Comparison of ENCODE assay signal across 1 cellular context in genomic region chr2:96685592-96686459, GRCh38.
TF ChIP-seq lines count a peak whose summit lies in the region.

No MANE protein-coding gene starts in this region.

TF ChIP-seq in HepG2, 621 proteins besides CTCF, POLR2A, EP300 and RAD21 (continued from another document and continues in another):
- TF ChIP-seq ZNF691 (CRISPR knock-in tag; IDR thresholded peaks at IDR 0.05; ENCODE audit: borderline replicate concordance, low read depth) = peak; percentile 44; the same call in 1 of the 2 replicates
- TF ChIP-seq ZIK1 (CRISPR knock-in tag; IDR thresholded peaks at IDR 0.05; ENCODE audit: borderline replicate concordance, low read depth) = no peak
- no peak for TF ChIP-seq THAP8 (CRISPR knock-in tag; IDR thresholded peaks at IDR 0.05; ENCODE audit: borderline replicate concordance)
- TF ChIP-seq ZNF776 (CRISPR knock-in tag; IDR thresholded peaks at IDR 0.05) = 0 out of 2 replicates have a peak, but pooled peaks have one; percentile 33
- TF ChIP-seq ZMAT5 (CRISPR knock-in tag; IDR thresholded peaks at IDR 0.05; ENCODE audit: borderline replicate concordance, low read depth) = no peak
- no peak for TF ChIP-seq PRMT3 (CRISPR knock-in tag; IDR thresholded peaks at IDR 0.05; ENCODE audit: borderline replicate concordance, low read depth)
- no peak for TF ChIP-seq ZKSCAN5 (CRISPR knock-in tag; IDR thresholded peaks at IDR 0.05)
- no peak for TF ChIP-seq ZNF790 (CRISPR knock-in tag; IDR thresholded peaks at IDR 0.05; ENCODE audit: borderline replicate concordance)
- TF ChIP-seq NCOR1 (IDR thresholded peaks at IDR 0.05; ENCODE audit: borderline replicate concordance, low read length) = peak; percentile 42; the same call in 1 of the 2 replicates
- TF ChIP-seq POGK (CRISPR knock-in tag; conservative IDR thresholded peaks at IDR 0.05) = no peak
- no peak for TF ChIP-seq ZNF879 (CRISPR knock-in tag; IDR thresholded peaks at IDR 0.05)
- TF ChIP-seq IRF1 (CRISPR knock-in tag; IDR thresholded peaks at IDR 0.05; ENCODE audit: low read depth) = no peak
- TF ChIP-seq ZMYM3 (CRISPR knock-in tag; IDR thresholded peaks at IDR 0.05) = peak; percentile 82
- TF ChIP-seq ZNF788 (CRISPR knock-in tag; IDR thresholded peaks at IDR 0.05; ENCODE audit: borderline replicate concordance) = peak; percentile 74; the same call in 1 of the 2 replicates
- no peak for TF ChIP-seq FOSL1 (CRISPR knock-in tag; IDR thresholded peaks at IDR 0.05; ENCODE audit: borderline replicate concordance)
- no peak for TF ChIP-seq ZNF367 (CRISPR knock-in tag; IDR thresholded peaks at IDR 0.05; ENCODE audit: borderline replicate concordance)
- TF ChIP-seq ZNF772 (CRISPR knock-in tag; IDR thresholded peaks at IDR 0.05) = no peak; the same call in 1 of the 2 replicates
- TF ChIP-seq GPBP1L1 (CRISPR knock-in tag; IDR thresholded peaks at IDR 0.05) = no peak
- TF ChIP-seq ZFP36 (IDR thresholded peaks at IDR 0.05; ENCODE audit: borderline replicate concordance, low read depth, low read length, partially characterized antibody) = no peak
- TF ChIP-seq IKZF4 (CRISPR knock-in tag; IDR thresholded peaks at IDR 0.05; ENCODE audit: borderline replicate concordance, low read depth, not compliant biosample characterization) = no peak
- peak; percentile 85 for TF ChIP-seq ZNF572 (CRISPR knock-in tag; IDR thresholded peaks at IDR 0.05)
- no peak for TF ChIP-seq ZNF674 (CRISPR knock-in tag; IDR thresholded peaks at IDR 0.05; ENCODE audit: low read depth)
- TF ChIP-seq NR2F1 (CRISPR knock-in tag; IDR thresholded peaks at IDR 0.05) = peak; percentile 52 to 65
- peak; percentile 67; the same call in 1 of the 2 replicates for TF ChIP-seq ZNF468 (CRISPR knock-in tag; IDR thresholded peaks at IDR 0.05)
- TF ChIP-seq ZNF101 (CRISPR knock-in tag; IDR thresholded peaks at IDR 0.05; ENCODE audit: borderline replicate concordance, low read depth) = no peak
- TF ChIP-seq MLXIP (CRISPR knock-in tag; IDR thresholded peaks at IDR 0.05; ENCODE audit: borderline replicate concordance) = no peak
- TF ChIP-seq ZNF354B (CRISPR knock-in tag; IDR thresholded peaks at IDR 0.05) = no peak
- TF ChIP-seq RFXAP (CRISPR knock-in tag; IDR thresholded peaks at IDR 0.05; ENCODE audit: borderline replicate concordance) = peak; percentile 67; the same call in 1 of the 2 replicates
- TF ChIP-seq ZNF543 (CRISPR knock-in tag; IDR thresholded peaks at IDR 0.05) = no peak; the same call in 1 of the 2 replicates
- no peak for TF ChIP-seq ZNF709 (CRISPR knock-in tag; IDR thresholded peaks at IDR 0.05)
- TF ChIP-seq ZNF446 (CRISPR knock-in tag; IDR thresholded peaks at IDR 0.05) = no peak
- TF ChIP-seq ZZZ3 (CRISPR knock-in tag; IDR thresholded peaks at IDR 0.05; ENCODE audit: borderline replicate concordance) = no peak
- no peak for TF ChIP-seq ZNF800 (CRISPR knock-in tag; IDR thresholded peaks at IDR 0.05)
- no peak for TF ChIP-seq SNAPC2 (CRISPR knock-in tag; IDR thresholded peaks at IDR 0.05)
- TF ChIP-seq FIP1L1 (IDR thresholded peaks at IDR 0.05; ENCODE audit: borderline replicate concordance, insufficient read depth, low read depth, low read length) = no peak
- TF ChIP-seq ASH2L (IDR thresholded peaks at IDR 0.05; ENCODE audit: insufficient read length, low read depth, low read length) = peak; percentile 71
- no peak for TF ChIP-seq ZKSCAN1 (IDR thresholded peaks at IDR 0.05; ENCODE audit: low read length)
- 0 out of 2 replicates have a peak, but pooled peaks have one; percentile 64 for TF ChIP-seq KMT2A (CRISPR knock-in tag; IDR thresholded peaks at IDR 0.05)
- TF ChIP-seq JUN (CRISPR knock-in tag; IDR thresholded peaks at IDR 0.05) = peak; percentile 64; the same call in 1 of the 2 replicates
- no peak for TF ChIP-seq TOPORS (CRISPR knock-in tag; IDR thresholded peaks at IDR 0.05)
- no peak; the same call in 1 of the 2 replicates for TF ChIP-seq CREM (IDR thresholded peaks at IDR 0.05)
- TF ChIP-seq CREM (CRISPR knock-in tag; IDR thresholded peaks at IDR 0.05) = no peak
- peak; percentile 31; the same call in 1 of the 2 replicates for TF ChIP-seq TFE3 (CRISPR knock-in tag; IDR thresholded peaks at IDR 0.05)
- peak; percentile 8; the same call in 1 of the 2 replicates for TF ChIP-seq ZNF891 (CRISPR knock-in tag; IDR thresholded peaks at IDR 0.05)
- no peak for TF ChIP-seq FOXK2 (IDR thresholded peaks at IDR 0.05)
- TF ChIP-seq TCF7L2 (IDR thresholded peaks at IDR 0.05; ENCODE audit: low read depth, low read length) = no peak
- TF ChIP-seq ZBTB43 (CRISPR knock-in tag; conservative IDR thresholded peaks at IDR 0.05) = no peak
- TF ChIP-seq ETS1 (CRISPR knock-in tag; IDR thresholded peaks at IDR 0.05) = no peak
- TF ChIP-seq GABPB1 (CRISPR knock-in tag; IDR thresholded peaks at IDR 0.05) = peak; percentile 71
- 0 out of 2 replicates have a peak, but pooled peaks have one; percentile 44 for TF ChIP-seq ZNF317 (CRISPR knock-in tag; IDR thresholded peaks at IDR 0.05)
- no peak for TF ChIP-seq KDM5A (IDR thresholded peaks at IDR 0.05; ENCODE audit: borderline replicate concordance, low read length)
- TF ChIP-seq MAFK (conservative IDR thresholded peaks at IDR 0.05 in 1 of 2, IDR thresholded peaks at IDR 0.05 in 1 of 2; ENCODE audit: low read length in 2 of 2) = no peak
